In genomic region chr1:205690122-205690756, GRCh38 we compare ENCODE assay signal across 19 cellular contexts. TPM values are rescaled to one million over a fixed set of nuclear protein-coding genes. Genes with fewer than 3 reads are reported as not detected.
DNase-seq lines count a peak whose midpoint lies in the region; ATAC-seq and TF ChIP-seq lines count a peak whose summit lies in the region.
"Had no signal": no experiment of that assay in that cellular context is flagged by ENCODE, and none has a peak within 500 bp of the region (broad histone marks: within the 10 kb centered on the region; RNA-seq: fewer than 3 reads in every experiment).

No MANE protein-coding gene starts in this region.

- no peaks in the 10 kb centered on the region for H3K36me3 Mint-ChIP-seq in natural killer cell treated with Interleukin-12 subunit alpha and Interleukin-12 subunit beta and Interleukin-15 and Interleukin-18, amount 100 ng/mL, for 72 hours
- no peaks in the 10 kb centered on the region for H3K36me3 Mint-ChIP-seq in natural killer cell
- H3K36me3 Mint-ChIP-seq in neural progenitor cell, result no peaks in the 10 kb centered on the region
- H3K36me3 Mint-ChIP-seq in osteocyte (ENCODE audit: unreplicated experiment), result no peaks in the 10 kb centered on the region
- H3K36me3 Mint-ChIP-seq in activated naive CD8-positive, alpha-beta T cell treated with anti-CD3 and anti-CD28 coated beads, Interleukin-2, amount 50 U/mL, for 24 hours (ENCODE audit: low read depth), result no peaks in the 10 kb centered on the region

- no peaks in the 10 kb centered on the region for H3K79me2 ChIP-seq in neural progenitor cell (ENCODE audit: low read depth)

- no peak overlapping the region for H3K27ac ChIP-seq in neural progenitor cell

- H3F3A ChIP-seq in neural progenitor cell (ENCODE audit: low read depth), result peaks cover 41% of the 10 kb centered on the region

- no peaks in the 10 kb centered on the region for H3K9me3 Mint-ChIP-seq in natural killer cell treated with Interleukin-12 subunit alpha and Interleukin-12 subunit beta and Interleukin-15 and Interleukin-18, amount 100 ng/mL, for 72 hours
- H3K9me3 Mint-ChIP-seq in natural killer cell, result no peaks in the 10 kb centered on the region
- H3K9me3 Mint-ChIP-seq in neural progenitor cell, result no peaks in the 10 kb centered on the region
- H3K9me3 Mint-ChIP-seq in osteocyte (ENCODE audit: unreplicated experiment), result no peaks in the 10 kb centered on the region
- H3K9me3 Mint-ChIP-seq in activated naive CD8-positive, alpha-beta T cell treated with anti-CD3 and anti-CD28 coated beads, Interleukin-2, amount 50 U/mL, for 24 hours, result no peaks in the 10 kb centered on the region
- H3K9me3 Mint-ChIP-seq: CD4-positive, alpha-beta T cell; H9 had no signal

- H2AFZ ChIP-seq in neural progenitor cell (replicated peaks), result no peak overlapping the region

- H3K27ac Mint-ChIP-seq in natural killer cell treated with Interleukin-12 subunit alpha and Interleukin-12 subunit beta and Interleukin-15 and Interleukin-18, amount 100 ng/mL, for 72 hours, result no peak overlapping the region
- H3K27ac Mint-ChIP-seq in natural killer cell (no peak overlapping the region), neural progenitor cell (no peak overlapping the region), osteocyte (ENCODE audit: unreplicated experiment) (no peak overlapping the region)
- no peak overlapping the region for H3K27ac Mint-ChIP-seq in activated naive CD8-positive, alpha-beta T cell treated with anti-CD3 and anti-CD28 coated beads, Interleukin-2, amount 50 U/mL, for 24 hours
- H3K27ac Mint-ChIP-seq: CD4-positive, alpha-beta T cell had no signal

- ATAC-seq in natural killer cell treated with Interleukin-12 subunit alpha and Interleukin-12 subunit beta and Interleukin-15 and Interleukin-18, amount 100 ng/mL, for 72 hours, result no peak
- ATAC-seq in natural killer cell, result no peak
- ATAC-seq in activated naive CD8-positive, alpha-beta T cell treated with anti-CD3 and anti-CD28 coated beads, Interleukin-2, amount 50 U/mL, for 24 hours, result no peak

- no peaks in the 10 kb centered on the region for H3K27me3 Mint-ChIP-seq in natural killer cell treated with Interleukin-12 subunit alpha and Interleukin-12 subunit beta and Interleukin-15 and Interleukin-18, amount 100 ng/mL, for 72 hours
- peaks cover 0 to 15% of the 10 kb centered on the region in 2 donors for H3K27me3 Mint-ChIP-seq in natural killer cell (ENCODE audit: low read depth in 2 of 2)
- H3K27me3 Mint-ChIP-seq in neural progenitor cell (ENCODE audit: insufficient read depth, low read depth), result peaks cover 13% of the 10 kb centered on the region
- peaks cover 4% of the 10 kb centered on the region for H3K27me3 Mint-ChIP-seq in osteocyte (ENCODE audit: unreplicated experiment)
- peaks cover 3% of the 10 kb centered on the region for H3K27me3 Mint-ChIP-seq in activated naive CD8-positive, alpha-beta T cell treated with anti-CD3 and anti-CD28 coated beads, Interleukin-2, amount 50 U/mL, for 24 hours

- intact Hi-C loops in natural killer cell (cut with micrococcal nuclease), result no loop called here

- no peaks in the 10 kb centered on the region for H3K36me3 ChIP-seq in neural progenitor cell
- H3K36me3 ChIP-seq: BE2C had no signal

- H3K4me3 Mint-ChIP-seq in natural killer cell treated with Interleukin-12 subunit alpha and Interleukin-12 subunit beta and Interleukin-15 and Interleukin-18, amount 100 ng/mL, for 72 hours, result peak overlapping the region; percentile 50
- H3K4me3 Mint-ChIP-seq in natural killer cell (no peak overlapping the region), neural progenitor cell (peak overlapping the region; percentile 22), osteocyte (ENCODE audit: unreplicated experiment) (no peak overlapping the region)
- no peak overlapping the region for H3K4me3 Mint-ChIP-seq in activated naive CD8-positive, alpha-beta T cell treated with anti-CD3 and anti-CD28 coated beads, Interleukin-2, amount 50 U/mL, for 24 hours
- H3K4me3 Mint-ChIP-seq: CD4-positive, alpha-beta T cell; H9 had no signal

- H3K9ac ChIP-seq in neural progenitor cell, result no peak overlapping the region

- peaks cover 12% of the 10 kb centered on the region for H4K20me1 ChIP-seq in neural progenitor cell (ENCODE audit: low read depth)

- peaks cover 40% of the 10 kb centered on the region for H3K4me1 ChIP-seq in neural progenitor cell
- H3K4me1 ChIP-seq: BE2C, Caco-2 had no signal

- H3K4me3 ChIP-seq in fibroblast of pulmonary artery (replicated peaks; ENCODE audit: low read depth, low read length) (no peak overlapping the region), neural progenitor cell (no peak overlapping the region)

- H3K27me3 ChIP-seq in neural progenitor cell, result peaks cover 4% of the 10 kb centered on the region
- H3K27me3 ChIP-seq: BE2C had no signal

- no peak for TF ChIP-seq CTCF in natural killer cell (IDR thresholded peaks at IDR 0.05)
- TF ChIP-seq CTCF in fibroblast of pulmonary artery (IDR thresholded peaks at IDR 0.05; ENCODE audit: low read length, missing control alignments), result no peak
- no peak for TF ChIP-seq CTCF in neural progenitor cell (IDR thresholded peaks at IDR 0.05)
- TF ChIP-seq CTCF in osteocyte (IDR thresholded peaks at IDR 0.05), result no peak

- H3K4me2 ChIP-seq in neural progenitor cell, result peak overlapping the region; percentile 28

- no peaks in the 10 kb centered on the region for H3K9me3 ChIP-seq in neural progenitor cell (ENCODE audit: low read depth)
- H3K9me3 ChIP-seq: BE2C, Caco-2 had no signal

- H3K4me1 Mint-ChIP-seq in natural killer cell treated with Interleukin-12 subunit alpha and Interleukin-12 subunit beta and Interleukin-15 and Interleukin-18, amount 100 ng/mL, for 72 hours (ENCODE audit: low read depth in 2 of 2), result no peaks in the 10 kb centered on the region
- peaks cover 0 to 8% of the 10 kb centered on the region in 2 donors for H3K4me1 Mint-ChIP-seq in natural killer cell
- peaks cover 77% of the 10 kb centered on the region for H3K4me1 Mint-ChIP-seq in neural progenitor cell
- peaks cover 3% of the 10 kb centered on the region for H3K4me1 Mint-ChIP-seq in osteocyte (ENCODE audit: unreplicated experiment)
- peaks cover 3% of the 10 kb centered on the region for H3K4me1 Mint-ChIP-seq in activated naive CD8-positive, alpha-beta T cell treated with anti-CD3 and anti-CD28 coated beads, Interleukin-2, amount 50 U/mL, for 24 hours

- DNase-seq in natural killer cell treated with Interleukin-12 subunit alpha and Interleukin-12 subunit beta and Interleukin-15 and Interleukin-18, amount 100 ng/mL, for 72 hours (ENCODE audit: low spot score), result no peak
- DNase-seq in natural killer cell, result no peak
- DNase-seq in fibroblast of pulmonary artery (ENCODE audit: low read depth), result peak; percentile 41
- no peak for DNase-seq in neural progenitor cell (ENCODE audit: low spot score)
- no peak for DNase-seq in NCI-H524 (lab: John Stamatoyannopoulos, UW)
- no peak for DNase-seq in osteocyte (ENCODE audit: extremely low spot score, unreplicated experiment)
- no peak for DNase-seq in activated naive CD8-positive, alpha-beta T cell treated with anti-CD3 and anti-CD28 coated beads, Interleukin-2, amount 50 U/mL, for 24 hours
- DNase-seq: BE2C; Caco-2; CD4-positive, alpha-beta T cell; GF-D8; H9; NCI-H1092 treated with DMSO at 0.1 percent for 48 hours; NCI-H146; NCI-H2029 treated with DMSO at 0.1 percent for 48 hours; NCI-H2171 treated with DMSO at 0.1 percent for 48 hours; NCI-H446; NCI-H69; SHP77 had no signal

RNA-seq across cellular contexts. Expression of gene SLC45A3, which starts 9.9 kb away (rescaled TPM):
- 1 to 10 TPM in 1 of 2 donors, under 1 TPM in 1; 0.64 to 5.1 TPM for total RNA-seq in natural killer cell treated with Interleukin-12 subunit alpha and Interleukin-12 subunit beta and Interleukin-15 and Interleukin-18, amount 100 ng/mL, for 72 hours
- total RNA-seq in natural killer cell (10 to 100 TPM in 1 of 3 donors, 1 to 10 TPM in 1, under 1 TPM in 1; 0.31 to 28.8 (median 1.8) TPM), neural progenitor cell (ENCODE audit: low replicate concordance) (5.1 and 8.9 TPM in 2 replicates), osteocyte (1.1 and 1.6 TPM in 2 replicates)

RNA-seq across cellular contexts. Expression of gene ELK4, which starts 58.4 kb away (rescaled TPM):
- 10 to 100 TPM; 78.7 to 97.8 TPM for total RNA-seq in natural killer cell treated with Interleukin-12 subunit alpha and Interleukin-12 subunit beta and Interleukin-15 and Interleukin-18, amount 100 ng/mL, for 72 hours
- 100 to 1,000 TPM; 107 to 155 (median 139) TPM for total RNA-seq in natural killer cell
- total RNA-seq in neural progenitor cell (ENCODE audit: low replicate concordance), result 24.9 and 36.6 TPM in 2 replicates
- total RNA-seq in osteocyte, result 46.4 and 50.4 TPM in 2 replicates

RNA-seq across cellular contexts. Expression of gene NUCKS1, which starts 59.7 kb away (rescaled TPM):
- 100 to 1,000 TPM in 1 of 2 donors, 10 to 100 TPM in 1; 95.1 to 156 TPM for total RNA-seq in natural killer cell treated with Interleukin-12 subunit alpha and Interleukin-12 subunit beta and Interleukin-15 and Interleukin-18, amount 100 ng/mL, for 72 hours
- total RNA-seq in natural killer cell (100 to 1,000 TPM in 2 of 3 donors, 10 to 100 TPM in 1; 89.2 to 113 (median 103) TPM), neural progenitor cell (ENCODE audit: low replicate concordance) (449 and 700 TPM in 2 replicates), osteocyte (189 and 215 TPM in 2 replicates)

Comparison
In these comparisons a context has a peak if more than half of its experiments do, and no peak if none do; other contexts are left out.
1. H3K4me3 Mint-ChIP-seq: peak in natural killer cell treated with Interleukin-12 subunit alpha and Interleukin-12 subunit beta and Interleukin-15 and Interleukin-18, amount 100 ng/mL, for 72 hours (single experiment) and neural progenitor cell (single experiment); none in natural killer cell (single experiment), osteocyte (single experiment) and activated naive CD8-positive, alpha-beta T cell treated with anti-CD3 and anti-CD28 coated beads, Interleukin-2, amount 50 U/mL, for 24 hours (single experiment).